In genomic region chr13:88648598-88649373, GRCh38 we compare ENCODE assay signal across 18 cellular contexts.
"Had no signal": no experiment of that assay in that cellular context is flagged by ENCODE, and none has a peak within 500 bp of the region (broad histone marks: within the 10 kb centered on the region; RNA-seq: fewer than 3 reads in every experiment).

No MANE protein-coding gene starts in this region.

- H3K4me3 Mint-ChIP-seq: activated CD8-positive, alpha-beta T cell treated with anti-CD3 and anti-CD28 coated beads for 36 hours; activated naive CD8-positive, alpha-beta T cell treated with anti-CD3 and anti-CD28 coated beads, Interleukin-2, amount 10 ng/mL, durations not matched to agents 7 days and 5 days; activated T-cell treated with anti-CD3 and anti-CD28 coated beads, Interleukin-2, amount 50 U/mL, for 72 hours; dendritic cell treated with granulocyte-macrophage colony-stimulating factor and Interleukin-4, amounts not matched to agents 40 ng/mL and 50 ng/mL, for 4 days; effector memory CD8-positive, alpha-beta T cell; neural crest cell had no signal

- H3K27ac Mint-ChIP-seq: activated CD8-positive, alpha-beta T cell treated with anti-CD3 and anti-CD28 coated beads for 36 hours; activated naive CD8-positive, alpha-beta T cell treated with anti-CD3 and anti-CD28 coated beads, Interleukin-2, amount 10 ng/mL, durations not matched to agents 7 days and 5 days; activated T-cell treated with anti-CD3 and anti-CD28 coated beads, Interleukin-2, amount 50 U/mL, for 72 hours; dendritic cell treated with granulocyte-macrophage colony-stimulating factor and Interleukin-4, amounts not matched to agents 40 ng/mL and 50 ng/mL, for 4 days; effector memory CD8-positive, alpha-beta T cell had no signal

- ATAC-seq: activated CD8-positive, alpha-beta T cell treated with anti-CD3 and anti-CD28 coated beads for 36 hours; activated T-cell treated with anti-CD3 and anti-CD28 coated beads, Interleukin-2, amount 50 U/mL, for 72 hours; effector memory CD8-positive, alpha-beta T cell; left ventricle myocardium superior had no signal

- H3K27me3 ChIP-seq: ovary, stomach, uterus had no signal

- H3K27ac ChIP-seq: ovary, stomach, uterus, VCaP had no signal

- DNase-seq: activated CD8-positive, alpha-beta memory T cell treated with anti-CD3 and anti-CD28 coated beads, Interleukin-2, amount 50 U/mL, for 4 hours; activated CD8-positive, alpha-beta T cell treated with anti-CD3 and anti-CD28 coated beads for 36 hours; activated gamma-delta T cell treated with Interleukin-2 at 50 U/mL for 16 hours; activated naive CD8-positive, alpha-beta T cell treated with anti-CD3 and anti-CD28 coated beads, Interleukin-2, amount 10 ng/mL, durations not matched to agents 7 days and 5 days; activated T-cell treated with anti-CD3 and anti-CD28 coated beads, Interleukin-2, amount 50 U/mL, for 72 hours; anterior cingulate cortex; cerebellar nuclear complex; effector memory CD8-positive, alpha-beta T cell; kidney; left ventricle myocardium superior; mesendoderm; ovary; stimulated activated CD4-positive, alpha-beta T cell treated with anti-CD3 and anti-CD28 coated beads, Interleukin-4, amount 100 ng/mL, for 4 hours; stomach; uterus had no signal

- H3K4me3 ChIP-seq: ovary, stomach, uterus had no signal

- H3K27me3 Mint-ChIP-seq: activated CD8-positive, alpha-beta T cell treated with anti-CD3 and anti-CD28 coated beads for 36 hours; activated naive CD8-positive, alpha-beta T cell treated with anti-CD3 and anti-CD28 coated beads, Interleukin-2, amount 10 ng/mL, durations not matched to agents 7 days and 5 days; dendritic cell treated with granulocyte-macrophage colony-stimulating factor and Interleukin-4, amounts not matched to agents 40 ng/mL and 50 ng/mL, for 4 days; effector memory CD8-positive, alpha-beta T cell had no signal

- H3K36me3 ChIP-seq: ovary, stomach had no signal

- H3K4me1 Mint-ChIP-seq: neural crest cell had no signal

- H3K4me1 ChIP-seq: stomach, uterus had no signal

- H3K9me3 ChIP-seq: ovary, uterus had no signal
